1 cellular context compared by ENCODE assay signal in the genomic region with DNA sequence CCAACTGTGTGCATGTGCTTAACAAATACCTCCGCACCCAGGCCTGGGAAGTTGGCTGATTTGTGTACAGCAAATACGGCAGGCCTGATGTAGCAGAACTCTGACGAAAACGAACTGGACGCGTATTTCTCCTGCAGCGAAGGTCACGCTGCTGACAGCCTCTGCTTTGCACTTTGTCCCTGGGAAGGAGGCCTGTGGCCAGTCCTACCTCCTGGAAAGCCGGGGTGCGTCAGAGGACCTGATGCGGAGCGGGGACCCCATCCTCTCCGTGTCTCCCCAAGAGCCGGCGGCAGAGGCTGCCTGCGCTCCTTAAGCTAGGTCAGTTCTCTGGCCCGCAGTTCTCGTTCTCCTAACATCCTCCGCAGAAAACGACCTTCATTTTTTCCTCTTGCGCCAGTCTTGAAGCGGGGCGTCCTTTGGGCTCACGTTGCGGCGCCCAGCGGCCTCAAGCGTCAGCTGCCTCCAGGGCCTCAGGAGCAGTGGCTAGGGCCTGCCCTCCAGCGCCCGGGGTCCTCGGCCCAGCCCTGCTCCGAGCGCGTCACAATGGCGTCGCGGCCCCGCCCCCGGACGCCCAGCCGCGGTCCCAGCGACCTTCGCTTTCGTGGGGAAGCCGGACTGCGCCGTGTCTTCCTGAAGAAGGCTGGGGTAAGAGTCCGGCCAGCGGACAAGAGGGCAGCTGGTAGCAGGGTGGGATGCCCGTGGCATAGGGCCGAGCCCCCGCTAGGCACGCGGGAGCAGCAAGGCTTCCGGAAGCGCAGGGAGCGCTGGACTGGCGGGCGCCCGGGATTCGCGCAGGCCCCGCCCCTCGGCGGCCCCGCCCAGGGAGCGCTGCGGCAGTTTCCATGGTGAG.
TF ChIP-seq lines count a peak whose summit lies in the region.

TSS of gene ZNF487 (plus strand) at position 821 of the 850 bp plus-strand sequence. CDS start 38,703 bp downstream, outside the sequence.

TF ChIP-seq in HepG2, 621 proteins besides CTCF, POLR2A, EP300 and RAD21 (continued from another document and continues in another):
- TF ChIP-seq PRDM15 (CRISPR knock-in tag; IDR thresholded peaks at IDR 0.05): no peak
- TF ChIP-seq ONECUT2 (CRISPR knock-in tag; IDR thresholded peaks at IDR 0.05): no peak
- no peak for TF ChIP-seq NKX3-1 (CRISPR knock-in tag; IDR thresholded peaks at IDR 0.05)
- peak; percentile 95 for TF ChIP-seq SAP130 (CRISPR knock-in tag; IDR thresholded peaks at IDR 0.05; ENCODE audit: low read depth)
- no peak; the same call in 1 of the 2 replicates for TF ChIP-seq ZNF274 (CRISPR knock-in tag; IDR thresholded peaks at IDR 0.05)
- TF ChIP-seq LBX2 (CRISPR knock-in tag; IDR thresholded peaks at IDR 0.05; ENCODE audit: borderline replicate concordance): no peak; the same call in 1 of the 2 replicates
- TF ChIP-seq ZNF20 (CRISPR knock-in tag; IDR thresholded peaks at IDR 0.05): peak; percentile 63; the same call in 1 of the 2 replicates
- peak; percentile 24 for TF ChIP-seq KLF12 (CRISPR knock-in tag; IDR thresholded peaks at IDR 0.05; ENCODE audit: borderline replicate concordance)
- peak; percentile 76 for TF ChIP-seq HNF4A (CRISPR knock-in tag; IDR thresholded peaks at IDR 0.05)
- TF ChIP-seq ZNF331 (CRISPR knock-in tag; IDR thresholded peaks at IDR 0.05): peak; percentile 55
- TF ChIP-seq GABPA (IDR thresholded peaks at IDR 0.05; ENCODE audit: low read depth, low read length): no peak; the same call in 1 of the 2 replicates
- TF ChIP-seq GABPA (CRISPR knock-in tag; IDR thresholded peaks at IDR 0.05; ENCODE audit: low read depth): peak; percentile 51; the same call in 1 of the 2 replicates
- TF ChIP-seq, protein P1, sequence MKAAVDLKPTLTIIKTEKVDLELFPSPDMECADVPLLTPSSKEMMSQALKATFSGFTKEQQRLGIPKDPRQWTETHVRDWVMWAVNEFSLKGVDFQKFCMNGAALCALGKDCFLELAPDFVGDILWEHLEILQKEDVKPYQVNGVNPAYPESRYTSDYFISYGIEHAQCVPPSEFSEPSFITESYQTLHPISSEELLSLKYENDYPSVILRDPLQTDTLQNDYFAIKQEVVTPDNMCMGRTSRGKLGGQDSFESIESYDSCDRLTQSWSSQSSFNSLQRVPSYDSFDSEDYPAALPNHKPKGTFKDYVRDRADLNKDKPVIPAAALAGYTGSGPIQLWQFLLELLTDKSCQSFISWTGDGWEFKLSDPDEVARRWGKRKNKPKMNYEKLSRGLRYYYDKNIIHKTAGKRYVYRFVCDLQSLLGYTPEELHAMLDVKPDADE (CRISPR knock-in tag; IDR thresholded peaks at IDR 0.05): no peak
- no peak for TF ChIP-seq CENPX (CRISPR knock-in tag; IDR thresholded peaks at IDR 0.05)
- TF ChIP-seq GATA4 (IDR thresholded peaks at IDR 0.05; ENCODE audit: borderline replicate concordance, low read depth): peak; percentile 65; the same call in 1 of the 2 replicates
- TF ChIP-seq HMGXB4 (CRISPR knock-in tag; IDR thresholded peaks at IDR 0.05; ENCODE audit: borderline replicate concordance in 1 of 2, low read depth in 1 of 2): peak; percentile 71 to 95; a peak in 3 of 4 replicates
- TF ChIP-seq ZNF350 (CRISPR knock-in tag; IDR thresholded peaks at IDR 0.05; ENCODE audit: borderline replicate concordance, low read depth): peak; percentile 91
- no peak for TF ChIP-seq CHD4 (IDR thresholded peaks at IDR 0.05; ENCODE audit: borderline replicate concordance, low read length)
- peak; percentile 82; the same call in 1 of the 2 replicates for TF ChIP-seq ZC3H13 (CRISPR knock-in tag; IDR thresholded peaks at IDR 0.05)
- TF ChIP-seq MNT (IDR thresholded peaks at IDR 0.05): 0 out of 2 replicates have a peak, but pooled peaks have one; percentile 3
- TF ChIP-seq NFYB (CRISPR knock-in tag; IDR thresholded peaks at IDR 0.05): no peak; the same call in none of the 2 replicates
- peak; percentile 93 for TF ChIP-seq ZNF770 (CRISPR knock-in tag; IDR thresholded peaks at IDR 0.05)
- TF ChIP-seq ZNF572 (CRISPR knock-in tag; IDR thresholded peaks at IDR 0.05): 0 out of 2 replicates have a peak, but pooled peaks have one; percentile 71
- TF ChIP-seq NR1H2 (CRISPR knock-in tag; IDR thresholded peaks at IDR 0.05; ENCODE audit: borderline replicate concordance, low read depth): peak; percentile 84
- TF ChIP-seq SSRP1 (CRISPR knock-in tag; IDR thresholded peaks at IDR 0.05): 0 out of 2 replicates have a peak, but pooled peaks have one; percentile 41
- no peak; the same call in 1 of the 2 replicates for TF ChIP-seq TOE1 (CRISPR knock-in tag; IDR thresholded peaks at IDR 0.05)
- no peak for TF ChIP-seq PTBP1 (IDR thresholded peaks at IDR 0.05; ENCODE audit: low read depth, low read length, poor library complexity, severe bottlenecking)
- TF ChIP-seq YEATS2 (CRISPR knock-in tag; IDR thresholded peaks at IDR 0.05; ENCODE audit: borderline replicate concordance): peak; percentile 43
- TF ChIP-seq ATAD3A (CRISPR knock-in tag; IDR thresholded peaks at IDR 0.05): no peak
- TF ChIP-seq, protein P2, sequence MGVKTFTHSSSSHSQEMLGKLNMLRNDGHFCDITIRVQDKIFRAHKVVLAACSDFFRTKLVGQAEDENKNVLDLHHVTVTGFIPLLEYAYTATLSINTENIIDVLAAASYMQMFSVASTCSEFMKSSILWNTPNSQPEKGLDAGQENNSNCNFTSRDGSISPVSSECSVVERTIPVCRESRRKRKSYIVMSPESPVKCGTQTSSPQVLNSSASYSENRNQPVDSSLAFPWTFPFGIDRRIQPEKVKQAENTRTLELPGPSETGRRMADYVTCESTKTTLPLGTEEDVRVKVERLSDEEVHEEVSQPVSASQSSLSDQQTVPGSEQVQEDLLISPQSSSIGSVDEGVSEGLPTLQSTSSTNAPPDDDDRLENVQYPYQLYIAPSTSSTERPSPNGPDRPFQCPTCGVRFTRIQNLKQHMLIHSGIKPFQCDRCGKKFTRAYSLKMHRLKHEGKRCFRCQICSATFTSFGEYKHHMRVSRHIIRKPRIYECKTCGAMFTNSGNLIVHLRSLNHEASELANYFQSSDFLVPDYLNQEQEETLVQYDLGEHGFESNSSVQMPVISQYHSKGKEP (CRISPR knock-in tag; IDR thresholded peaks at IDR 0.05): no peak; the same call in 1 of the 2 replicates
- no peak for TF ChIP-seq HMG20A (CRISPR knock-in tag; IDR thresholded peaks at IDR 0.05; ENCODE audit: borderline replicate concordance)
- TF ChIP-seq ZNF24 (IDR thresholded peaks at IDR 0.05): no peak
- 0 out of 2 replicates have a peak, but pooled peaks have one; percentile 69 for TF ChIP-seq ZNF296 (CRISPR knock-in tag; conservative IDR thresholded peaks at IDR 0.05)
- TF ChIP-seq ZMYM2 (CRISPR knock-in tag; IDR thresholded peaks at IDR 0.05): no peak
- TF ChIP-seq SP4 (CRISPR knock-in tag; IDR thresholded peaks at IDR 0.05): peak; percentile 97
- TF ChIP-seq ZNF83 (CRISPR knock-in tag; IDR thresholded peaks at IDR 0.05; ENCODE audit: borderline replicate concordance): 0 out of 2 replicates have a peak, but pooled peaks have one; percentile 33
- TF ChIP-seq KLF11 (CRISPR knock-in tag; IDR thresholded peaks at IDR 0.05): no peak
- peak; percentile 33; the same call in 1 of the 2 replicates for TF ChIP-seq SMAD1 (CRISPR knock-in tag; IDR thresholded peaks at IDR 0.05; ENCODE audit: borderline replicate concordance, low read depth)
- TF ChIP-seq ZNF460 (CRISPR knock-in tag; IDR thresholded peaks at IDR 0.05; ENCODE audit: borderline replicate concordance): peak; percentile 59; the same call in 1 of the 2 replicates
- TF ChIP-seq, protein P3, sequence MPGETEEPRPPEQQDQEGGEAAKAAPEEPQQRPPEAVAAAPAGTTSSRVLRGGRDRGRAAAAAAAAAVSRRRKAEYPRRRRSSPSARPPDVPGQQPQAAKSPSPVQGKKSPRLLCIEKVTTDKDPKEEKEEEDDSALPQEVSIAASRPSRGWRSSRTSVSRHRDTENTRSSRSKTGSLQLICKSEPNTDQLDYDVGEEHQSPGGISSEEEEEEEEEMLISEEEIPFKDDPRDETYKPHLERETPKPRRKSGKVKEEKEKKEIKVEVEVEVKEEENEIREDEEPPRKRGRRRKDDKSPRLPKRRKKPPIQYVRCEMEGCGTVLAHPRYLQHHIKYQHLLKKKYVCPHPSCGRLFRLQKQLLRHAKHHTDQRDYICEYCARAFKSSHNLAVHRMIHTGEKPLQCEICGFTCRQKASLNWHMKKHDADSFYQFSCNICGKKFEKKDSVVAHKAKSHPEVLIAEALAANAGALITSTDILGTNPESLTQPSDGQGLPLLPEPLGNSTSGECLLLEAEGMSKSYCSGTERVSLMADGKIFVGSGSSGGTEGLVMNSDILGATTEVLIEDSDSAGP (CRISPR knock-in tag; IDR thresholded peaks at IDR 0.05; ENCODE audit: borderline replicate concordance): peak; percentile 94; the same call in 1 of the 2 replicates
- TF ChIP-seq DNMT3B (CRISPR knock-in tag; conservative IDR thresholded peaks at IDR 0.05): no peak
- TF ChIP-seq HOMEZ (CRISPR knock-in tag; IDR thresholded peaks at IDR 0.05; ENCODE audit: low read depth): no peak; the same call in 1 of the 2 replicates
- no peak for TF ChIP-seq RARG (CRISPR knock-in tag; IDR thresholded peaks at IDR 0.05; ENCODE audit: low read depth)
- TF ChIP-seq SOX5 (CRISPR knock-in tag; IDR thresholded peaks at IDR 0.05; ENCODE audit: borderline replicate concordance): peak; percentile 40; the same call in 1 of the 2 replicates
